12 cellular contexts compared by ENCODE assay signal in genomic region chr7:101179117-101179779, GRCh38. TPM values are rescaled to one million over a fixed set of nuclear protein-coding genes. Genes with fewer than 3 reads are reported as not detected.
DNase-seq lines count a peak whose midpoint lies in the region; ATAC-seq, FAIRE-seq and TF ChIP-seq lines count a peak whose summit lies in the region.
"Had no signal": no experiment of that assay in that cellular context is flagged by ENCODE, and none has a peak within 500 bp of the region (broad histone marks: within the 10 kb centered on the region; RNA-seq: fewer than 3 reads in every experiment).

No MANE protein-coding gene starts in this region.

- H3K9me3 ChIP-seq in HepG2 (ENCODE audit: low read length) (no peaks in the 10 kb centered on the region), right lobe of liver (no peaks in the 10 kb centered on the region), Karpas-422 (ENCODE audit: low read length) (no peaks in the 10 kb centered on the region)
- H3K9me3 ChIP-seq: psoas muscle had no signal

- in situ Hi-C loops in HepG2 (cut with HindIII; ENCODE audit: extremely low pct_ligation_motif_present, low pct_unique_long_range_greater_than_20kb): no loop called here

- 9% methylated on average over 26 of the region's 28 CpGs for WGBS in HepG2 (ENCODE audit: low lambda C conversion rate)
- WGBS in right lobe of liver (ENCODE audit: insufficient coverage, low coverage, low lambda C conversion rate, missing lambda C conversion rate): 3% methylated on average over 26 of the region's 28 CpGs

- TF ChIP-seq EP300 in HepG2 (IDR thresholded peaks at IDR 0.05; ENCODE audit: low read depth in 2 of 2, low read length in 2 of 2) (no peak), HepG2 (CRISPR knock-in tag; IDR thresholded peaks at IDR 0.05; ENCODE audit: borderline replicate concordance) (no peak)

- H3K4me2 ChIP-seq in HepG2 (ENCODE audit: low read depth, low read length): peak overlapping the region; percentile 32; the same call in 1 of the 2 replicates
- no peak overlapping the region for H3K4me2 ChIP-seq in Karpas-422 (ENCODE audit: low read depth, low read length, poor library complexity, severe bottlenecking)
- H3K4me2 ChIP-seq: KMS-11 had no signal

- POLR2A ChIA-PET in HepG2 (lab: Yijun Ruan, JAX): no interaction called here

- peaks cover 13 to 50% of the 10 kb centered on the region in 2 experiments for H3K27me3 ChIP-seq in HepG2 (ENCODE audit: control insufficient read depth in 1 of 2, insufficient read depth in 2 of 2, low read length in 2 of 2)
- peaks cover 0 to 29% of the 10 kb centered on the region in 2 donors for H3K27me3 ChIP-seq in right lobe of liver
- H3K27me3 ChIP-seq in Karpas-422 (ENCODE audit: low read length): no peaks in the 10 kb centered on the region

- ATAC-seq in HepG2 (no peak), right lobe of liver (no peak), HG03135 (IDR thresholded peaks at IDR 0.05; ENCODE audit: unreplicated experiment) (no peak), GM19397 (IDR thresholded peaks at IDR 0.05; ENCODE audit: unreplicated experiment) (no peak)
- ATAC-seq: psoas muscle had no signal

- H3K4me3 ChIP-seq in HepG2 (replicated peaks in 1 of 3; ENCODE audit: insufficient read depth in 1 of 3, low read depth in 2 of 3, low read length in 3 of 3) (peak overlapping the region in 1 of 3 experiments; percentile 56; a peak in 1 of 6 replicates), right lobe of liver (no peak overlapping the region), iPS-11a (ENCODE audit: low read depth, low read length) (peak overlapping the region; percentile 21), Karpas-422 (ENCODE audit: low read length) (no peak overlapping the region)
- H3K4me3 ChIP-seq: psoas muscle, SJSA1 had no signal

- H3K79me2 ChIP-seq in HepG2 (ENCODE audit: insufficient read depth, low read length) (no peaks in the 10 kb centered on the region), Karpas-422 (ENCODE audit: low read length) (no peaks in the 10 kb centered on the region)

- H3K27ac ChIP-seq in HepG2 (ENCODE audit: extremely low read length, insufficient read depth, low read length) (no peak overlapping the region), right lobe of liver (no peak overlapping the region), Karpas-422 (ENCODE audit: low read length) (no peak overlapping the region), substantia nigra (ENCODE audit: low read depth, low read length, poor library complexity, severe bottlenecking) (no peak overlapping the region)
- H3K27ac ChIP-seq: KMS-11, psoas muscle, SJSA1 had no signal

- intact Hi-C loops in HepG2 (cut with micrococcal nuclease; ENCODE audit: unreplicated experiment): no loop called here
- intact Hi-C loops in right lobe of liver (cut with DNase I): no loop called here

- no peaks in the 10 kb centered on the region for H3K9me2 ChIP-seq in Karpas-422 (replicated peaks; ENCODE audit: insufficient read depth, low read length)

- TF ChIP-seq CTCF in HepG2 (CRISPR knock-in tag; IDR thresholded peaks at IDR 0.05) (no peak), right lobe of liver (IDR thresholded peaks at IDR 0.05) (no peak)

- H4K20me1 ChIP-seq in HepG2 (ENCODE audit: insufficient read depth, low read length) (no peaks in the 10 kb centered on the region), Karpas-422 (ENCODE audit: insufficient read depth, low read depth, low read length) (no peaks in the 10 kb centered on the region)

- CTCF ChIA-PET in HepG2 (lab: Yijun Ruan, JAX; ENCODE audit: low intra/inter-chr PET ratio, low total read pairs): no interaction called here

- H3K9ac ChIP-seq in HepG2 (ENCODE audit: insufficient read depth, low read depth, low read length) (no peak overlapping the region), Karpas-422 (ENCODE audit: low read length) (no peak overlapping the region)
- H3K9ac ChIP-seq: KMS-11 had no signal

- H2AFZ ChIP-seq in HepG2 (ENCODE audit: low read length): no peak overlapping the region
- no peak overlapping the region for H2AFZ ChIP-seq in Karpas-422 (ENCODE audit: low read length)

- BruUV-seq in HepG2 (replicated peaks; lab: Mats Ljungman, UMichigan): no TSS peak

- TF ChIP-seq POLR2A in HepG2 (IDR thresholded peaks at IDR 0.05; ENCODE audit: insufficient read depth in 1 of 2, low read depth in 2 of 2, low read length in 2 of 2) (no peak), right lobe of liver (IDR thresholded peaks at IDR 0.05) (no peak)

- peaks cover 46% of the 10 kb centered on the region for H3K4me1 ChIP-seq in HepG2 (ENCODE audit: insufficient read depth, low read length)
- H3K4me1 ChIP-seq in right lobe of liver: no peaks in the 10 kb centered on the region
- H3K4me1 ChIP-seq in Karpas-422 (ENCODE audit: low read length): peaks cover 7% of the 10 kb centered on the region
- H3K4me1 ChIP-seq: psoas muscle, SJSA1 had no signal

- no peak for FAIRE-seq in HepG2 (lab: Jason Lieb, UNC)

- H3K36me3 ChIP-seq in HepG2 (replicated peaks in 1 of 2; ENCODE audit: control insufficient read depth in 1 of 2, insufficient read depth in 2 of 2, low read length in 2 of 2) (no peaks in the 10 kb centered on the region), right lobe of liver (no peaks in the 10 kb centered on the region), Karpas-422 (ENCODE audit: insufficient read depth, low read length) (no peaks in the 10 kb centered on the region)
- H3K36me3 ChIP-seq: SJSA1 had no signal

- no peak for TF ChIP-seq RAD21 in HepG2 (CRISPR knock-in tag; IDR thresholded peaks at IDR 0.05)

- DNase-seq in HepG2 (ENCODE audit: low spot score) (no peak), right lobe of liver (no peak), NCI-H2227 (lab: John Stamatoyannopoulos, UW; ENCODE audit: unreplicated experiment) (peak; percentile 68), Karpas-422 (no peak), substantia nigra (lab: John Stamatoyannopoulos, UW) (no peak)
- DNase-seq: psoas muscle had no signal

RNA-seq across cellular contexts. Expression of gene NAT16, which starts 0.8 kb away (rescaled TPM):
- total RNA-seq in HepG2 (2016; rRNA removed; fragmentation: Illumina TruSeq; extraction: Trizol) (not detected in 2 replicates), right lobe of liver (not detected)
- total RNA-seq in HepG2 (2016; cell fraction: cytosol; rRNA removed; fragmentation: Illumina TruSeq; extraction: Trizol; ENCODE audit: low read depth): not detected in 2 replicates
- total RNA-seq in HepG2 (2016; cell fraction: insoluble cytoplasmic fraction; rRNA removed; fragmentation: Illumina TruSeq; extraction: Trizol): not detected in 2 replicates
- not detected in 2 replicates for total RNA-seq in HepG2 (2016; cell fraction: membrane; rRNA removed; fragmentation: Illumina TruSeq; extraction: Trizol)
- total RNA-seq in HepG2 (2016; cell fraction: nucleus; rRNA removed; fragmentation: Illumina TruSeq; extraction: Trizol): not detected in 2 replicates
- polyA plus RNA-seq in HepG2 (2011; rRNA removed): 0.04 TPM in 1 of 2 replicates, not detected in the other
- 0.04 and 0.05 TPM in 2 replicates for polyA plus RNA-seq in HepG2 (2011; cell fraction: cytosol; rRNA removed)
- polyA plus RNA-seq in HepG2 (2011; cell fraction: nucleus; rRNA removed): 0.24 and 0.34 TPM in 2 replicates
- 0.12 TPM in 1 of 2 replicates, not detected in the other for polyA plus RNA-seq in HepG2 (2012)
- not detected in 2 replicates for polyA plus RNA-seq in HepG2 (2016; cell fraction: cytosol; fragmentation: Illumina TruSeq; extraction: Trizol; ENCODE audit: low read depth)
- polyA plus RNA-seq in HepG2 (2016; cell fraction: insoluble cytoplasmic fraction; fragmentation: Illumina TruSeq; extraction: Trizol; ENCODE audit: low read depth): not detected in 2 replicates
- not detected in 2 replicates for polyA plus RNA-seq in HepG2 (2016; cell fraction: membrane; fragmentation: Illumina TruSeq; extraction: Trizol; ENCODE audit: low read depth)
- not detected in 2 replicates for polyA plus RNA-seq in HepG2 (2016; cell fraction: nucleus; fragmentation: Illumina TruSeq; extraction: Trizol; ENCODE audit: insufficient read depth, low read depth)
- not detected in 2 replicates for polyA minus RNA-seq in HepG2 (2011; rRNA and poly(A)+ RNA removed; ENCODE audit: low replicate concordance)
- not detected in 2 replicates for polyA minus RNA-seq in HepG2 (2011; cell fraction: cytosol; rRNA and poly(A)+ RNA removed)
- polyA minus RNA-seq in HepG2 (2011; cell fraction: nucleus; rRNA and poly(A)+ RNA removed): not detected in 2 replicates
- total RNA-seq in Karpas-422 (2014; rRNA removed; shearing (Covaris generic); ENCODE audit: low replicate concordance): not detected in 2 replicates
- total RNA-seq: G401, psoas muscle, SJSA1 had no signal

RNA-seq across cellular contexts. Expression of gene VGF, which starts 13.9 kb away (rescaled TPM):
- 0.10 and 0.46 TPM in 2 replicates for total RNA-seq in HepG2 (2016; rRNA removed; fragmentation: Illumina TruSeq; extraction: Trizol)
- 0.18 TPM in 1 of 2 replicates, not detected in the other for total RNA-seq in HepG2 (2016; cell fraction: cytosol; rRNA removed; fragmentation: Illumina TruSeq; extraction: Trizol; ENCODE audit: low read depth)
- 0.52 TPM in 1 of 2 replicates, not detected in the other for total RNA-seq in HepG2 (2016; cell fraction: insoluble cytoplasmic fraction; rRNA removed; fragmentation: Illumina TruSeq; extraction: Trizol)
- total RNA-seq in HepG2 (2016; cell fraction: membrane; rRNA removed; fragmentation: Illumina TruSeq; extraction: Trizol): 0.10 and 0.15 TPM in 2 replicates
- 0.44 and 0.78 TPM in 2 replicates for total RNA-seq in HepG2 (2016; cell fraction: nucleus; rRNA removed; fragmentation: Illumina TruSeq; extraction: Trizol)
- 0.12 and 0.21 TPM in 2 replicates for polyA plus RNA-seq in HepG2 (2011; rRNA removed)
- polyA plus RNA-seq in HepG2 (2011; cell fraction: cytosol; rRNA removed): 0.12 and 0.23 TPM in 2 replicates
- polyA plus RNA-seq in HepG2 (2011; cell fraction: nucleus; rRNA removed): 0.40 and 0.96 TPM in 2 replicates
- polyA plus RNA-seq in HepG2 (2012): 0.09 and 0.31 TPM in 2 replicates
- polyA plus RNA-seq in HepG2 (2016; cell fraction: cytosol; fragmentation: Illumina TruSeq; extraction: Trizol; ENCODE audit: low read depth): 0.06 and 0.09 TPM in 2 replicates
- 0.15 and 0.16 TPM in 2 replicates for polyA plus RNA-seq in HepG2 (2016; cell fraction: insoluble cytoplasmic fraction; fragmentation: Illumina TruSeq; extraction: Trizol; ENCODE audit: low read depth)
- polyA plus RNA-seq in HepG2 (2016; cell fraction: membrane; fragmentation: Illumina TruSeq; extraction: Trizol; ENCODE audit: low read depth): 0.08 TPM in 1 of 2 replicates, not detected in the other
- polyA plus RNA-seq in HepG2 (2016; cell fraction: nucleus; fragmentation: Illumina TruSeq; extraction: Trizol; ENCODE audit: insufficient read depth, low read depth): 0.99 and 1.4 TPM in 2 replicates
- 0.14 and 0.16 TPM in 2 replicates for polyA minus RNA-seq in HepG2 (2011; rRNA and poly(A)+ RNA removed; ENCODE audit: low replicate concordance)
- polyA minus RNA-seq in HepG2 (2011; cell fraction: cytosol; rRNA and poly(A)+ RNA removed): 0.69 and 0.88 TPM in 2 replicates
- polyA minus RNA-seq in HepG2 (2011; cell fraction: nucleus; rRNA and poly(A)+ RNA removed): not detected in 2 replicates
- not detected for total RNA-seq in right lobe of liver
- total RNA-seq in Karpas-422 (2014; rRNA removed; shearing (Covaris generic); ENCODE audit: low replicate concordance): 0.86 and 1.4 TPM in 2 replicates
- total RNA-seq: SJSA1 had no signal

RNA-seq across cellular contexts. Expression of gene MOGAT3, which starts 21.6 kb away (rescaled TPM):
- total RNA-seq in HepG2 (2016; rRNA removed; fragmentation: Illumina TruSeq; extraction: Trizol): 5.5 and 22.5 TPM in 2 replicates
- total RNA-seq in HepG2 (2016; cell fraction: cytosol; rRNA removed; fragmentation: Illumina TruSeq; extraction: Trizol; ENCODE audit: low read depth): 4.9 TPM in 2 replicates
- total RNA-seq in HepG2 (2016; cell fraction: insoluble cytoplasmic fraction; rRNA removed; fragmentation: Illumina TruSeq; extraction: Trizol): 5.7 and 22.7 TPM in 2 replicates
- 4.8 and 5.0 TPM in 2 replicates for total RNA-seq in HepG2 (2016; cell fraction: membrane; rRNA removed; fragmentation: Illumina TruSeq; extraction: Trizol)
- 38.2 and 46.4 TPM in 2 replicates for total RNA-seq in HepG2 (2016; cell fraction: nucleus; rRNA removed; fragmentation: Illumina TruSeq; extraction: Trizol)
- 30.5 and 39.2 TPM in 2 replicates for polyA plus RNA-seq in HepG2 (2011; rRNA removed)
- polyA plus RNA-seq in HepG2 (2011; cell fraction: cytosol; rRNA removed): 16.6 and 17.2 TPM in 2 replicates
- 82.9 and 84.5 TPM in 2 replicates for polyA plus RNA-seq in HepG2 (2011; cell fraction: nucleus; rRNA removed)
- polyA plus RNA-seq in HepG2 (2012): 17.1 and 24.2 TPM in 2 replicates
- 1.8 and 2.5 TPM in 2 replicates for polyA plus RNA-seq in HepG2 (2016; cell fraction: cytosol; fragmentation: Illumina TruSeq; extraction: Trizol; ENCODE audit: low read depth)
- 5.6 and 6.9 TPM in 2 replicates for polyA plus RNA-seq in HepG2 (2016; cell fraction: insoluble cytoplasmic fraction; fragmentation: Illumina TruSeq; extraction: Trizol; ENCODE audit: low read depth)
- 2.9 and 3.0 TPM in 2 replicates for polyA plus RNA-seq in HepG2 (2016; cell fraction: membrane; fragmentation: Illumina TruSeq; extraction: Trizol; ENCODE audit: low read depth)
- polyA plus RNA-seq in HepG2 (2016; cell fraction: nucleus; fragmentation: Illumina TruSeq; extraction: Trizol; ENCODE audit: insufficient read depth, low read depth): 38.7 and 42.5 TPM in 2 replicates
- 121 TPM in 1 of 2 replicates, not detected in the other for polyA minus RNA-seq in HepG2 (2011; rRNA and poly(A)+ RNA removed; ENCODE audit: low replicate concordance)
- 14.9 and 15.6 TPM in 2 replicates for polyA minus RNA-seq in HepG2 (2011; cell fraction: cytosol; rRNA and poly(A)+ RNA removed)
- polyA minus RNA-seq in HepG2 (2011; cell fraction: nucleus; rRNA and poly(A)+ RNA removed): 233 and 284 TPM in 2 replicates
- total RNA-seq in right lobe of liver: 10 to 100 TPM in 5 of 6 experiments, 1 to 10 TPM in 1; 8.4 to 28.6 (median 15.7) TPM
- not detected in 2 replicates for total RNA-seq in Karpas-422 (2014; rRNA removed; shearing (Covaris generic); ENCODE audit: low replicate concordance)
- total RNA-seq: G401, psoas muscle, SJSA1 had no signal
- polyA plus RNA-seq: psoas muscle had no signal

RNA-seq across cellular contexts. Expression of gene AP1S1, which starts 25.0 kb away (rescaled TPM):
- total RNA-seq in HepG2 (2016; rRNA removed; fragmentation: Illumina TruSeq; extraction: Trizol) (57.5 and 77.9 TPM in 2 replicates), right lobe of liver (10 to 100 TPM; 24.0 to 56.5 (median 26.4) TPM)
- total RNA-seq in HepG2 (2016; cell fraction: cytosol; rRNA removed; fragmentation: Illumina TruSeq; extraction: Trizol; ENCODE audit: low read depth): 12.5 and 16.2 TPM in 2 replicates
- 61.5 and 77.2 TPM in 2 replicates for total RNA-seq in HepG2 (2016; cell fraction: insoluble cytoplasmic fraction; rRNA removed; fragmentation: Illumina TruSeq; extraction: Trizol)
- 27.8 and 28.9 TPM in 2 replicates for total RNA-seq in HepG2 (2016; cell fraction: membrane; rRNA removed; fragmentation: Illumina TruSeq; extraction: Trizol)
- total RNA-seq in HepG2 (2016; cell fraction: nucleus; rRNA removed; fragmentation: Illumina TruSeq; extraction: Trizol): 21.6 and 22.0 TPM in 2 replicates
- polyA plus RNA-seq in HepG2 (2011; rRNA removed): 65.2 and 68.1 TPM in 2 replicates
- 72.3 and 73.9 TPM in 2 replicates for polyA plus RNA-seq in HepG2 (2011; cell fraction: cytosol; rRNA removed)
- 36.3 and 39.1 TPM in 2 replicates for polyA plus RNA-seq in HepG2 (2011; cell fraction: nucleus; rRNA removed)
- 37.2 and 44.1 TPM in 2 replicates for polyA plus RNA-seq in HepG2 (2012)
- 12.3 and 17.5 TPM in 2 replicates for polyA plus RNA-seq in HepG2 (2016; cell fraction: cytosol; fragmentation: Illumina TruSeq; extraction: Trizol; ENCODE audit: low read depth)
- polyA plus RNA-seq in HepG2 (2016; cell fraction: insoluble cytoplasmic fraction; fragmentation: Illumina TruSeq; extraction: Trizol; ENCODE audit: low read depth): 79.7 and 84.4 TPM in 2 replicates
- polyA plus RNA-seq in HepG2 (2016; cell fraction: membrane; fragmentation: Illumina TruSeq; extraction: Trizol; ENCODE audit: low read depth): 20.4 and 24.4 TPM in 2 replicates
- 37.5 and 48.7 TPM in 2 replicates for polyA plus RNA-seq in HepG2 (2016; cell fraction: nucleus; fragmentation: Illumina TruSeq; extraction: Trizol; ENCODE audit: insufficient read depth, low read depth)
- polyA minus RNA-seq in HepG2 (2011; rRNA and poly(A)+ RNA removed; ENCODE audit: low replicate concordance): 27.0 and 72.1 TPM in 2 replicates
- polyA minus RNA-seq in HepG2 (2011; cell fraction: cytosol; rRNA and poly(A)+ RNA removed): 13.5 and 15.9 TPM in 2 replicates
- 6.6 and 8.1 TPM in 2 replicates for polyA minus RNA-seq in HepG2 (2011; cell fraction: nucleus; rRNA and poly(A)+ RNA removed)
- total RNA-seq in Karpas-422 (2014; rRNA removed; shearing (Covaris generic); ENCODE audit: low replicate concordance): 150 and 256 TPM in 2 replicates

RNA-seq across cellular contexts. Expression of gene PLOD3, which starts 38.1 kb away (rescaled TPM):
- total RNA-seq in HepG2 (2016; rRNA removed; fragmentation: Illumina TruSeq; extraction: Trizol): 22.2 and 67.4 TPM in 2 replicates
- 23.9 and 25.4 TPM in 2 replicates for total RNA-seq in HepG2 (2016; cell fraction: cytosol; rRNA removed; fragmentation: Illumina TruSeq; extraction: Trizol; ENCODE audit: low read depth)
- total RNA-seq in HepG2 (2016; cell fraction: insoluble cytoplasmic fraction; rRNA removed; fragmentation: Illumina TruSeq; extraction: Trizol): 20.2 and 72.6 TPM in 2 replicates
- 24.4 and 25.4 TPM in 2 replicates for total RNA-seq in HepG2 (2016; cell fraction: membrane; rRNA removed; fragmentation: Illumina TruSeq; extraction: Trizol)
- 63.9 and 86.6 TPM in 2 replicates for total RNA-seq in HepG2 (2016; cell fraction: nucleus; rRNA removed; fragmentation: Illumina TruSeq; extraction: Trizol)
- polyA plus RNA-seq in HepG2 (2011; rRNA removed): 65.8 and 69.0 TPM in 2 replicates
- 46.3 and 69.3 TPM in 2 replicates for polyA plus RNA-seq in HepG2 (2011; cell fraction: cytosol; rRNA removed)
- 162 and 195 TPM in 2 replicates for polyA plus RNA-seq in HepG2 (2011; cell fraction: nucleus; rRNA removed)
- 53.0 and 94.8 TPM in 2 replicates for polyA plus RNA-seq in HepG2 (2012)
- polyA plus RNA-seq in HepG2 (2016; cell fraction: cytosol; fragmentation: Illumina TruSeq; extraction: Trizol; ENCODE audit: low read depth): 12.2 and 13.8 TPM in 2 replicates
- 27.9 and 38.5 TPM in 2 replicates for polyA plus RNA-seq in HepG2 (2016; cell fraction: insoluble cytoplasmic fraction; fragmentation: Illumina TruSeq; extraction: Trizol; ENCODE audit: low read depth)
- 21.2 and 23.4 TPM in 2 replicates for polyA plus RNA-seq in HepG2 (2016; cell fraction: membrane; fragmentation: Illumina TruSeq; extraction: Trizol; ENCODE audit: low read depth)
- 217 and 227 TPM in 2 replicates for polyA plus RNA-seq in HepG2 (2016; cell fraction: nucleus; fragmentation: Illumina TruSeq; extraction: Trizol; ENCODE audit: insufficient read depth, low read depth)
- polyA minus RNA-seq in HepG2 (2011; rRNA and poly(A)+ RNA removed; ENCODE audit: low replicate concordance): 44.4 and 96.8 TPM in 2 replicates
- 55.0 and 69.8 TPM in 2 replicates for polyA minus RNA-seq in HepG2 (2011; cell fraction: cytosol; rRNA and poly(A)+ RNA removed)
- polyA minus RNA-seq in HepG2 (2011; cell fraction: nucleus; rRNA and poly(A)+ RNA removed): 37.7 and 50.2 TPM in 2 replicates
- 10 to 100 TPM; 41.7 to 57.5 (median 54.3) TPM for total RNA-seq in right lobe of liver
- total RNA-seq in Karpas-422 (2014; rRNA removed; shearing (Covaris generic); ENCODE audit: low replicate concordance): 11.1 and 20.5 TPM in 2 replicates
